ENCODE assay signal across 9 cellular contexts in genomic region chrX:119989905-119990408, GRCh38. TPM values are rescaled to one million over a fixed set of nuclear protein-coding genes. Genes with fewer than 3 reads are reported as not detected.
A peak's percentile ranks its signal among the peaks of the same experiment; 100 is the strongest.
DNase-seq lines count a peak whose midpoint lies in the region; ATAC-seq and TF ChIP-seq lines count a peak whose summit lies in the region.
"Had no signal": no experiment of that assay in that cellular context is flagged by ENCODE, and none has a peak within 500 bp of the region (broad histone marks: within the 10 kb centered on the region; RNA-seq: fewer than 3 reads in every experiment).

No MANE protein-coding gene starts in this region.

- ATAC-seq in stimulated activated naive CD8-positive, alpha-beta T cell treated with anti-CD3 and anti-CD28 coated beads, Interleukin-15, amount 100 ng/mL, for 72 hours, result peak; percentile 37
- no peak for ATAC-seq in GM21447 (IDR thresholded peaks at IDR 0.05; ENCODE audit: unreplicated experiment)

- no peak overlapping the region for H3K27ac Mint-ChIP-seq in activated naive CD4-positive, alpha-beta T cell treated with anti-CD3 and anti-CD28 coated beads, Interleukin-2, amount 50 U/mL, for 24 hours
- H3K27ac Mint-ChIP-seq in glutamatergic neuron (ENCODE audit: unreplicated experiment), result no peak overlapping the region
- H3K27ac Mint-ChIP-seq in stimulated activated naive CD8-positive, alpha-beta T cell treated with anti-CD3 and anti-CD28 coated beads, Interleukin-15, amount 100 ng/mL, for 72 hours, result peak overlapping the region in 1 of 2 donors; percentile 81

- H3K4me3 Mint-ChIP-seq in activated naive CD4-positive, alpha-beta T cell treated with anti-CD3 and anti-CD28 coated beads, Interleukin-2, amount 50 U/mL, for 24 hours, result peak overlapping the region; percentile 60
- peak overlapping the region; percentile 78 for H3K4me3 Mint-ChIP-seq in glutamatergic neuron (ENCODE audit: unreplicated experiment)
- H3K4me3 Mint-ChIP-seq in stimulated activated naive CD8-positive, alpha-beta T cell treated with anti-CD3 and anti-CD28 coated beads, Interleukin-15, amount 100 ng/mL, for 72 hours, result peak overlapping the region; percentile 77 to 89

- no peak for TF ChIP-seq CTCF in glutamatergic neuron (IDR thresholded peaks at IDR 0.05; ENCODE audit: partially characterized antibody, unreplicated experiment)

- H3K9me3 Mint-ChIP-seq in activated naive CD4-positive, alpha-beta T cell treated with anti-CD3 and anti-CD28 coated beads, Interleukin-2, amount 50 U/mL, for 24 hours, result no peaks in the 10 kb centered on the region
- H3K9me3 Mint-ChIP-seq in glutamatergic neuron (ENCODE audit: unreplicated experiment), result peaks cover 2% of the 10 kb centered on the region
- H3K9me3 Mint-ChIP-seq in stimulated activated naive CD8-positive, alpha-beta T cell treated with anti-CD3 and anti-CD28 coated beads, Interleukin-15, amount 100 ng/mL, for 72 hours, result no peaks in the 10 kb centered on the region

- H3K4me1 Mint-ChIP-seq in activated naive CD4-positive, alpha-beta T cell treated with anti-CD3 and anti-CD28 coated beads, Interleukin-2, amount 50 U/mL, for 24 hours, result peaks cover 14% of the 10 kb centered on the region
- no peaks in the 10 kb centered on the region for H3K4me1 Mint-ChIP-seq in glutamatergic neuron (ENCODE audit: low read depth, unreplicated experiment)
- H3K4me1 Mint-ChIP-seq in stimulated activated naive CD8-positive, alpha-beta T cell treated with anti-CD3 and anti-CD28 coated beads, Interleukin-15, amount 100 ng/mL, for 72 hours, result peaks cover 25% of the 10 kb centered on the region

- H3K36me3 Mint-ChIP-seq in activated naive CD4-positive, alpha-beta T cell treated with anti-CD3 and anti-CD28 coated beads, Interleukin-2, amount 50 U/mL, for 24 hours, result no peaks in the 10 kb centered on the region
- no peaks in the 10 kb centered on the region for H3K36me3 Mint-ChIP-seq in glutamatergic neuron (ENCODE audit: unreplicated experiment)

- peaks cover 33% of the 10 kb centered on the region for H3K27me3 Mint-ChIP-seq in activated naive CD4-positive, alpha-beta T cell treated with anti-CD3 and anti-CD28 coated beads, Interleukin-2, amount 50 U/mL, for 24 hours
- H3K27me3 Mint-ChIP-seq in glutamatergic neuron (ENCODE audit: unreplicated experiment), result peaks cover 13% of the 10 kb centered on the region
- H3K27me3 Mint-ChIP-seq in stimulated activated naive CD8-positive, alpha-beta T cell treated with anti-CD3 and anti-CD28 coated beads, Interleukin-15, amount 100 ng/mL, for 72 hours, result peaks cover 78% of the 10 kb centered on the region

- no peak for DNase-seq in activated naive CD4-positive, alpha-beta T cell treated with anti-CD3 and anti-CD28 coated beads, Interleukin-2, amount 50 U/mL, for 16 hours
- peak; percentile 33 for DNase-seq in SK-N-DZ (ENCODE audit: low spot score)
- DNase-seq in glutamatergic neuron, result no peak
- DNase-seq in stimulated activated naive CD8-positive, alpha-beta T cell treated with anti-CD3 and anti-CD28 coated beads, Interleukin-15, amount 100 ng/mL, for 72 hours, result no peak
- no peak for DNase-seq in NCI-H524 treated with DMSO at 0.1 percent for 48 hours (lab: John Stamatoyannopoulos, UW)
- no peak for DNase-seq in HT-29 (ENCODE audit: low spot score)
- DNase-seq: midbrain had no signal

RNA-seq across cellular contexts. Expression of gene NKAP, which starts 46.4 kb away (rescaled TPM):
- polyA plus RNA-seq in SK-N-DZ (2014; cell fraction: cytosol; rRNA removed), result 3.5 and 4.4 TPM in 2 replicates
- 3.6 and 4.2 TPM in 2 replicates for polyA plus RNA-seq in SK-N-DZ (2014; cell fraction: nucleus; rRNA removed)
- 7.8 TPM for total RNA-seq in glutamatergic neuron (ENCODE audit: unreplicated experiment)
- 2.4 and 2.9 TPM in 2 replicates for total RNA-seq in HT-29 (2014; rRNA removed; shearing (Covaris generic))
